30 cellular contexts compared by ENCODE assay signal in the genomic region with DNA sequence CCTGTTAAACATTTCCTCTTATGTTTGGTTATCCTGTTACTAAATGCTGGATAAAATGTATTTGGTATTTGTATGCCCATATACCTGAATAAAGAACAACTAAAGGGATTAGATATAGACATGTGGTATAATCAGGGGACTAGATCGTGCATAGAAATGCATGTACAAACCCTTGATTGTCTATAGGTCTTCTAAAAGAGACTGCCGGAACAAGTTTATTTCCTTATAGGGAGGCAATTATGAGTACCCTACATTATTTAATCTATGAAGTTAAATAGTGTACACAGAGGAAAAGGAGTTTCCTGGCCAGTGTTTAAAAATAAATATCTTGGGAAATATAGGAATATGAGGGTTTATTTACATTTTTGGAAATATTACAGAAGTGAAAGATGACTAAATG.
"Had no signal": no experiment of that assay in that cellular context is flagged by ENCODE, and none has a peak within 500 bp of the region (broad histone marks: within the 10 kb centered on the region; RNA-seq: fewer than 3 reads in every experiment).

No MANE protein-coding gene starts in this region.

- DNase-seq: activated B cell treated with CpG ODN at 0.5 μM for 24 hours; activated CD4-positive, alpha-beta memory T cell treated with anti-CD3 and anti-CD28 coated beads for 36 hours; activated CD4-positive, alpha-beta T cell treated with anti-CD3 and anti-CD28 coated beads for 48 hours; activated CD8-positive, alpha-beta memory T cell treated with anti-CD3 and anti-CD28 coated beads, Interleukin-2, amount 50 U/mL, for 48 hours; activated CD8-positive, alpha-beta T cell treated with anti-CD3 and anti-CD28 coated beads, Interleukin-2, amount 10 ng/mL, durations not matched to agents 7 days and 5 days; activated gamma-delta T cell; activated naive CD4-positive, alpha-beta T cell; activated naive CD4-positive, alpha-beta T cell treated with anti-CD3 and anti-CD28 coated beads, Interleukin-2, amount 10 ng/mL, durations not matched to agents 7 days and 5 days; activated naive CD8-positive, alpha-beta T cell treated with anti-CD3 and anti-CD28 coated beads, Interleukin-2, amount 50 U/mL, for 24 hours; activated T-cell treated with anti-CD3 and anti-CD28 coated beads, Interleukin-2, amount 50 U/mL, for 4 hours; adrenal gland; amygdala; aorta; body of pancreas; caudate nucleus; cortex of kidney; dermis blood vessel endothelial cell; effector CD4-positive, alpha-beta T cell; esophagus squamous epithelium; foreskin melanocyte; SW 1271; T-cell; T1000; WERI-Rb-1 had no signal

- H3K4me3 Mint-ChIP-seq: activated B cell treated with CpG ODN at 0.5 μM for 24 hours; activated CD4-positive, alpha-beta memory T cell treated with anti-CD3 and anti-CD28 coated beads for 36 hours; activated CD8-positive, alpha-beta T cell treated with anti-CD3 and anti-CD28 coated beads, Interleukin-2, amount 10 ng/mL, durations not matched to agents 7 days and 5 days; activated naive CD4-positive, alpha-beta T cell treated with anti-CD3 and anti-CD28 coated beads, Interleukin-2, amount 10 ng/mL, durations not matched to agents 7 days and 5 days; activated naive CD8-positive, alpha-beta T cell treated with anti-CD3 and anti-CD28 coated beads, Interleukin-2, amount 50 U/mL, for 24 hours; activated T-cell treated with anti-CD3 and anti-CD28 coated beads, Interleukin-2, amount 50 U/mL, for 4 hours; activated T-helper 1 cell treated with anti-CD3 and anti-CD28 coated beads, Interleukin-12 subunit alpha, Interleukin-12 subunit beta, Interleukin-2, Interleukin-4 antibody, amounts not matched to agents 30 ng/mL and 10 ng/mL and 1 ng/mL, durations not matched to agents 14 hours and 24 hours and 36 hours; T-cell; T-helper 1 cell treated with Interleukin-12 subunit alpha and Interleukin-12 subunit beta and Interleukin-4 antibody, amounts not matched to agents 30 μg/mL and 1 μg/mL, for 36 hours; T-helper 2 cell treated with Interferon-gamma antibody and Interleukin-4, amounts not matched to agents 5 μg/mL and 100 μg/mL, for 36 hours had no signal

- H3K27ac Mint-ChIP-seq: activated B cell treated with CpG ODN at 0.5 μM for 24 hours; activated CD8-positive, alpha-beta T cell treated with anti-CD3 and anti-CD28 coated beads, Interleukin-2, amount 10 ng/mL, durations not matched to agents 7 days and 5 days; activated naive CD4-positive, alpha-beta T cell treated with anti-CD3 and anti-CD28 coated beads, Interleukin-2, amount 10 ng/mL, durations not matched to agents 7 days and 5 days; activated T-helper 1 cell treated with anti-CD3 and anti-CD28 coated beads, Interleukin-12 subunit alpha, Interleukin-12 subunit beta, Interleukin-2, Interleukin-4 antibody, amounts not matched to agents 30 ng/mL and 10 ng/mL and 1 ng/mL, durations not matched to agents 14 hours and 24 hours and 36 hours; T-cell; T-helper 1 cell treated with Interleukin-12 subunit alpha and Interleukin-12 subunit beta and Interleukin-4 antibody, amounts not matched to agents 30 μg/mL and 1 μg/mL, for 36 hours; T-helper 2 cell treated with Interferon-gamma antibody and Interleukin-4, amounts not matched to agents 5 μg/mL and 100 μg/mL, for 36 hours had no signal

- H3K9me3 Mint-ChIP-seq: activated CD4-positive, alpha-beta memory T cell treated with anti-CD3 and anti-CD28 coated beads for 36 hours; activated naive CD4-positive, alpha-beta T cell treated with anti-CD3 and anti-CD28 coated beads, Interleukin-2, amount 10 ng/mL, durations not matched to agents 7 days and 5 days; activated naive CD4-positive, alpha-beta T cell treated with anti-CD3 and anti-CD28 coated beads, Interleukin-2, amount 50 U/mL, for 72 hours; activated T-cell treated with anti-CD3 and anti-CD28 coated beads, Interleukin-2, amount 50 U/mL, for 4 hours; activated T-helper 1 cell treated with anti-CD3 and anti-CD28 coated beads, Interleukin-12 subunit alpha, Interleukin-12 subunit beta, Interleukin-2, Interleukin-4 antibody, amounts not matched to agents 30 ng/mL and 10 ng/mL and 1 ng/mL, durations not matched to agents 14 hours and 24 hours and 36 hours; T-helper 1 cell treated with Interleukin-12 subunit alpha and Interleukin-12 subunit beta and Interleukin-4 antibody, amounts not matched to agents 30 μg/mL and 1 μg/mL, for 36 hours; T-helper 2 cell treated with Interferon-gamma antibody and Interleukin-4, amounts not matched to agents 5 μg/mL and 100 μg/mL, for 36 hours had no signal

- H3K27me3 Mint-ChIP-seq: activated B cell treated with CpG ODN at 0.5 μM for 24 hours; activated CD4-positive, alpha-beta memory T cell treated with anti-CD3 and anti-CD28 coated beads for 36 hours; activated naive CD4-positive, alpha-beta T cell treated with anti-CD3 and anti-CD28 coated beads, Interleukin-2, amount 10 ng/mL, durations not matched to agents 7 days and 5 days; activated naive CD8-positive, alpha-beta T cell treated with anti-CD3 and anti-CD28 coated beads, Interleukin-2, amount 50 U/mL, for 24 hours; T-cell had no signal

- ATAC-seq: activated CD4-positive, CD25-positive, alpha-beta regulatory T cell treated with anti-CD3 and anti-CD28 coated beads, Interleukin-2, amount 50 U/mL, for 24 hours; activated CD8-positive, alpha-beta T cell treated with anti-CD3 and anti-CD28 coated beads, Interleukin-2, amount 10 ng/mL, durations not matched to agents 7 days and 5 days; activated naive CD4-positive, alpha-beta T cell treated with anti-CD3 and anti-CD28 coated beads, Interleukin-2, amount 50 U/mL, for 72 hours; activated naive CD8-positive, alpha-beta T cell treated with anti-CD3 and anti-CD28 coated beads, Interleukin-2, amount 50 U/mL, for 24 hours; activated T-cell treated with anti-CD3 and anti-CD28 coated beads, Interleukin-2, amount 50 U/mL, for 4 hours; body of pancreas; gastroesophageal sphincter; T-cell had no signal
